9 cellular contexts compared by ENCODE assay signal in genomic region chr11:61787928-61788491, GRCh38. TPM values are rescaled to one million over a fixed set of nuclear protein-coding genes. Genes with fewer than 3 reads are reported as not detected.
A peak's percentile ranks its signal among the peaks of the same experiment; 100 is the strongest.
DNase-seq lines count a peak whose midpoint lies in the region; ATAC-seq and TF ChIP-seq lines count a peak whose summit lies in the region.
"Had no signal": no experiment of that assay in that cellular context is flagged by ENCODE, and none has a peak within 500 bp of the region (broad histone marks: within the 10 kb centered on the region; RNA-seq: fewer than 3 reads in every experiment).

No MANE protein-coding gene starts in this region.

- no peak overlapping the region for H3K4me2 ChIP-seq in neural cell (ENCODE audit: low read length)

- no peaks in the 10 kb centered on the region for H3K9me3 Mint-ChIP-seq in activated CD8-positive, alpha-beta memory T cell treated with anti-CD3 and anti-CD28 coated beads, Interleukin-2, amount 10 ng/mL, durations not matched to agents 7 days and 5 days (ENCODE audit: low read depth)
- H3K9me3 Mint-ChIP-seq: activated naive CD4-positive, alpha-beta T cell treated with anti-CD3 and anti-CD28 coated beads, Interleukin-2, amount 50 U/mL, for 24 hours had no signal

- H3K4me3 ChIP-seq in neural cell (ENCODE audit: low read length): no peak overlapping the region

- H3K36me3 ChIP-seq in neural cell (ENCODE audit: insufficient read depth, low read length): no peaks in the 10 kb centered on the region

- H3K36me3 Mint-ChIP-seq in activated CD8-positive, alpha-beta memory T cell treated with anti-CD3 and anti-CD28 coated beads, Interleukin-2, amount 10 ng/mL, durations not matched to agents 7 days and 5 days: peaks cover 16% of the 10 kb centered on the region

- CTCF ChIA-PET in activated CD8-positive, alpha-beta memory T cell treated with anti-CD3 and anti-CD28 coated beads, Interleukin-2, amount 10 ng/mL, durations not matched to agents 7 days and 5 days (lab: Charles Lee): interaction anchor here (1.0 to 1.9 kb wide), 8 partner anchors 10 to 294 kb away, joined by 3 to 7 read pairs (median 5); no protein-coding TSS in a partner anchor

- no peaks in the 10 kb centered on the region for H3K9me2 ChIP-seq in neural cell (ENCODE audit: insufficient read depth, low read length)

- peak; percentile 45 for TF ChIP-seq CTCF in neural cell (IDR thresholded peaks at IDR 0.05; ENCODE audit: poor library complexity, severe bottlenecking)

- no peak overlapping the region for H3K4me3 Mint-ChIP-seq in activated CD8-positive, alpha-beta memory T cell treated with anti-CD3 and anti-CD28 coated beads, Interleukin-2, amount 10 ng/mL, durations not matched to agents 7 days and 5 days
- H3K4me3 Mint-ChIP-seq: activated naive CD4-positive, alpha-beta T cell treated with anti-CD3 and anti-CD28 coated beads, Interleukin-2, amount 50 U/mL, for 24 hours had no signal

- DNase-seq in activated CD8-positive, alpha-beta memory T cell treated with anti-CD3 and anti-CD28 coated beads, Interleukin-2, amount 10 ng/mL, durations not matched to agents 7 days and 5 days: peak; percentile 49
- DNase-seq in activated CD8-positive, alpha-beta memory T cell treated with anti-CD3 and anti-CD28 coated beads for 24 hours: no peak
- DNase-seq in NCI-H510A treated with DMSO at 0.1 percent for 48 hours (lab: John Stamatoyannopoulos, UW): peak; percentile 33
- DNase-seq in cerebellum (ENCODE audit: low spot score): peak; percentile 22
- DNase-seq in activated effector memory CD4-positive, alpha-beta T cell treated with anti-CD3 and anti-CD28 coated beads, Interleukin-2, amount 50 U/mL, for 16 hours: no peak
- DNase-seq in stimulated activated CD4-positive, alpha-beta T cell treated with anti-CD3 and anti-CD28 coated beads, Interleukin-1b, Interleukin-23, amount 100 ng/mL, for 48 hours: no peak

- TF ChIP-seq RAD21 in neural cell (conservative IDR thresholded peaks at IDR 0.05): peak; percentile 48

- H3K4me1 Mint-ChIP-seq in activated CD8-positive, alpha-beta memory T cell treated with anti-CD3 and anti-CD28 coated beads, Interleukin-2, amount 10 ng/mL, durations not matched to agents 7 days and 5 days: peaks cover 11% of the 10 kb centered on the region

- peaks cover 10% of the 10 kb centered on the region for H3K79me2 ChIP-seq in neural cell (replicated peaks; ENCODE audit: insufficient read depth, low read length)

- no peaks in the 10 kb centered on the region for H4K20me1 ChIP-seq in neural cell (ENCODE audit: insufficient read depth)

- no peaks in the 10 kb centered on the region for H3F3A ChIP-seq in neural cell (ENCODE audit: insufficient read depth, low read length, poor library complexity, severe bottlenecking)

- no peak for TF ChIP-seq EP300 in neural cell (conservative IDR thresholded peaks at IDR 0.05; ENCODE audit: poor library complexity, severe bottlenecking)

- no peaks in the 10 kb centered on the region for H3K27me3 ChIP-seq in neural cell (ENCODE audit: insufficient read depth, low read depth, low read length)

- H3K27ac ChIP-seq in neural cell (ENCODE audit: low read length): no peak overlapping the region

- no peak overlapping the region for H2AFZ ChIP-seq in neural cell (ENCODE audit: low read depth, low read length)

- no peak overlapping the region for H3K9ac ChIP-seq in neural cell (ENCODE audit: low read length)

- no peak overlapping the region for H3K27ac Mint-ChIP-seq in activated CD8-positive, alpha-beta memory T cell treated with anti-CD3 and anti-CD28 coated beads, Interleukin-2, amount 10 ng/mL, durations not matched to agents 7 days and 5 days
- H3K27ac Mint-ChIP-seq: activated naive CD4-positive, alpha-beta T cell treated with anti-CD3 and anti-CD28 coated beads, Interleukin-2, amount 50 U/mL, for 24 hours had no signal

- no peaks in the 10 kb centered on the region for H3K27me3 Mint-ChIP-seq in activated CD8-positive, alpha-beta memory T cell treated with anti-CD3 and anti-CD28 coated beads, Interleukin-2, amount 10 ng/mL, durations not matched to agents 7 days and 5 days
- H3K27me3 Mint-ChIP-seq: activated naive CD4-positive, alpha-beta T cell treated with anti-CD3 and anti-CD28 coated beads, Interleukin-2, amount 50 U/mL, for 24 hours had no signal

- no peaks in the 10 kb centered on the region for H3K9me3 ChIP-seq in neural cell (ENCODE audit: low read length)

- no peak for ATAC-seq in activated CD8-positive, alpha-beta memory T cell treated with anti-CD3 and anti-CD28 coated beads, Interleukin-2, amount 10 ng/mL, durations not matched to agents 7 days and 5 days
- no peak for ATAC-seq in GM19035 (IDR thresholded peaks at IDR 0.05; ENCODE audit: unreplicated experiment)

TF ChIP-seq in neural cell, 6 proteins besides CTCF, POLR2A, EP300 and RAD21:
- TF ChIP-seq MXI1 (conservative IDR thresholded peaks at IDR 0.05; ENCODE audit: poor library complexity, severe bottlenecking) (no peak), TAF1 (IDR thresholded peaks at IDR 0.05; ENCODE audit: low read depth) (no peak), SMC3 (conservative IDR thresholded peaks at IDR 0.05; ENCODE audit: poor library complexity) (no peak), REST (IDR thresholded peaks at IDR 0.05; ENCODE audit: borderline replicate concordance) (no peak), EZH2 (IDR thresholded peaks at IDR 0.05; ENCODE audit: borderline replicate concordance, insufficient read depth, low read length, poor library complexity, severe bottlenecking) (no peak), POLR2AphosphoS5 (IDR thresholded peaks at IDR 0.05) (no peak)

RNA-seq across cellular contexts. Expression of gene TMEM258, which starts 4.4 kb away (rescaled TPM):
- total RNA-seq in activated CD8-positive, alpha-beta memory T cell treated with anti-CD3 and anti-CD28 coated beads, Interleukin-2, amount 10 ng/mL, durations not matched to agents 7 days and 5 days: 100 to 1,000 TPM; 138 to 157 TPM
- 74.4 TPM for total RNA-seq in cerebellum
- polyA plus RNA-seq in neural cell: 134 and 141 TPM in 2 replicates
- 27.8 and 35.9 TPM in 2 replicates for polyA minus RNA-seq in neural cell

RNA-seq across cellular contexts. Expression of gene FEN1, which starts 4.7 kb away (rescaled TPM):
- 100 to 1,000 TPM; 141 to 150 TPM for total RNA-seq in activated CD8-positive, alpha-beta memory T cell treated with anti-CD3 and anti-CD28 coated beads, Interleukin-2, amount 10 ng/mL, durations not matched to agents 7 days and 5 days
- total RNA-seq in cerebellum: 15.2 TPM
- 27.2 and 33.9 TPM in 2 replicates for polyA plus RNA-seq in neural cell
- 22.6 and 23.3 TPM in 2 replicates for polyA minus RNA-seq in neural cell

RNA-seq across cellular contexts. Expression of gene FADS1, which starts 28.8 kb away (rescaled TPM):
- 10 to 100 TPM; 33.8 to 35.4 TPM for total RNA-seq in activated CD8-positive, alpha-beta memory T cell treated with anti-CD3 and anti-CD28 coated beads, Interleukin-2, amount 10 ng/mL, durations not matched to agents 7 days and 5 days
- 58.0 TPM for total RNA-seq in cerebellum
- 102 and 119 TPM in 2 replicates for polyA plus RNA-seq in neural cell
- 150 and 199 TPM in 2 replicates for polyA minus RNA-seq in neural cell

RNA-seq across cellular contexts. Expression of gene MYRF, which starts 35.6 kb away (rescaled TPM):
- total RNA-seq in activated CD8-positive, alpha-beta memory T cell treated with anti-CD3 and anti-CD28 coated beads, Interleukin-2, amount 10 ng/mL, durations not matched to agents 7 days and 5 days: 1 to 10 TPM; 2.1 to 2.2 TPM
- total RNA-seq in cerebellum: 1.7 TPM
- 0.16 and 0.86 TPM in 2 replicates for polyA plus RNA-seq in neural cell
- 0.46 TPM in 1 of 2 replicates, not detected in the other for polyA minus RNA-seq in neural cell

RNA-seq across cellular contexts. Expression of gene FADS2, which starts 40.1 kb away (rescaled TPM):
- 100 to 1,000 TPM; 174 to 184 TPM for total RNA-seq in activated CD8-positive, alpha-beta memory T cell treated with anti-CD3 and anti-CD28 coated beads, Interleukin-2, amount 10 ng/mL, durations not matched to agents 7 days and 5 days
- 88.6 TPM for total RNA-seq in cerebellum
- 145 and 152 TPM in 2 replicates for polyA plus RNA-seq in neural cell
- 211 and 242 TPM in 2 replicates for polyA minus RNA-seq in neural cell

Comparison
In these comparisons a context has a peak if more than half of its experiments do, and no peak if none do; other contexts are left out.
1. DNase-seq: peak in activated CD8-positive, alpha-beta memory T cell treated with anti-CD3 and anti-CD28 coated beads, Interleukin-2, amount 10 ng/mL, durations not matched to agents 7 days and 5 days (single experiment), NCI-H510A treated with DMSO at 0.1 percent for 48 hours (single experiment) and cerebellum (single experiment); none in activated CD8-positive, alpha-beta memory T cell treated with anti-CD3 and anti-CD28 coated beads for 24 hours (single experiment), activated effector memory CD4-positive, alpha-beta T cell treated with anti-CD3 and anti-CD28 coated beads, Interleukin-2, amount 50 U/mL, for 16 hours (single experiment) and stimulated activated CD4-positive, alpha-beta T cell treated with anti-CD3 and anti-CD28 coated beads, Interleukin-1b, Interleukin-23, amount 100 ng/mL, for 48 hours (single experiment).